Comparison of ENCODE assay signal across 24 cellular contexts in the genomic region with DNA sequence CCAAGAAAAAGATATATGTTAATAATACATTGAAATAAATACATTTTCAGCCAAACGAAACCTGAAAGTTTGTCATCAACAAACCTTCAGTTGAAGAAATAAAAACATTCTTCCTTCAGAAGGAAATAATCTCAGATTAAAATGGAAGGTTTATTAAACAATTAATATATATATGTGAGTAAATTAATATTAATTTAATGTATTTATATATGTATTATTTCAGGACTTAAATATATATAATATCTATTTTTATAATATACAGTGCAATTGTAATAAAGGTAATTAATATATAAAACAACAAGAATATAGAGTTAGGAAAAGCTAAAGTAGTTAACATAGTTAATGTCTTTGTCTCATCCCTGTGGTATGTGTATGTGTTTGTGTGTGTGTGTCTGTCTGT.
"Had no signal": no experiment of that assay in that cellular context is flagged by ENCODE, and none has a peak within 500 bp of the region (broad histone marks: within the 10 kb centered on the region; RNA-seq: fewer than 3 reads in every experiment).

No MANE protein-coding gene starts in this region.

- H3K27me3 ChIP-seq: neural progenitor cell, neutrophil, right atrium auricular region, right lobe of liver, tibial nerve, uterus had no signal

- H3K9me3 Mint-ChIP-seq: mesothelial cell of epicardium, nephron progenitor cell, neural progenitor cell, type B pancreatic cell had no signal

- H3K4me2 ChIP-seq: neural progenitor cell, smooth muscle cell had no signal

- H3K36me3 ChIP-seq: left ventricle myocardium inferior, neural progenitor cell, neutrophil, right atrium auricular region, right lobe of liver, tibial nerve, uterus had no signal

- H3K36me3 Mint-ChIP-seq: mesothelial cell of epicardium; naive B cell; natural killer cell; neural progenitor cell; stimulated activated memory B cell treated with anti-CD40 and anti-IgM and Interleukin-4, amounts not matched to agents 10 μg/mL and 1 μg/mL and 100 μg/mL, for 72 hours; type B pancreatic cell had no signal

- H3K27me3 Mint-ChIP-seq: naive B cell; progenitor cell of endocrine pancreas; stimulated activated memory B cell treated with anti-CD40 and anti-IgM and Interleukin-4, amounts not matched to agents 10 μg/mL and 1 μg/mL and 100 μg/mL, for 72 hours; stimulated activated naive CD8-positive, alpha-beta T cell treated with anti-CD3 and anti-CD28 coated beads, Interleukin-15, amount 100 ng/mL, for 72 hours; type B pancreatic cell had no signal

- H3K9me3 ChIP-seq: left ventricle myocardium inferior, neutrophil, right atrium auricular region, right lobe of liver, tibial nerve, uterus had no signal

- H3K4me3 Mint-ChIP-seq: mesothelial cell of epicardium; naive B cell; natural killer cell; nephron progenitor cell; neural progenitor cell; stimulated activated memory B cell treated with anti-CD40 and anti-IgM and Interleukin-4, amounts not matched to agents 10 μg/mL and 1 μg/mL and 100 μg/mL, for 72 hours; stimulated activated naive CD8-positive, alpha-beta T cell treated with anti-CD3 and anti-CD28 coated beads, Interleukin-15, amount 100 ng/mL, for 72 hours; type B pancreatic cell had no signal

- H3K4me1 ChIP-seq: left ventricle myocardium inferior, neural progenitor cell, right atrium auricular region, right lobe of liver, tibial nerve, uterus had no signal

- H3K27ac ChIP-seq: left ventricle myocardium inferior, neural progenitor cell, neutrophil, right atrium auricular region, right lobe of liver, tibial nerve, uterus had no signal

- H3K27ac Mint-ChIP-seq: mesothelial cell of epicardium; naive B cell; natural killer cell; nephron progenitor cell; neural progenitor cell; progenitor cell of endocrine pancreas; stimulated activated memory B cell treated with anti-CD40 and anti-IgM and Interleukin-4, amounts not matched to agents 10 μg/mL and 1 μg/mL and 100 μg/mL, for 72 hours; stimulated activated naive CD8-positive, alpha-beta T cell treated with anti-CD3 and anti-CD28 coated beads, Interleukin-15, amount 100 ng/mL, for 72 hours; type B pancreatic cell had no signal

- H2AFZ ChIP-seq: neural progenitor cell had no signal

- H3K4me1 Mint-ChIP-seq: mesothelial cell of epicardium; naive B cell; natural killer cell; nephron progenitor cell; neural progenitor cell; stimulated activated memory B cell treated with anti-CD40 and anti-IgM and Interleukin-4, amounts not matched to agents 10 μg/mL and 1 μg/mL and 100 μg/mL, for 72 hours; stimulated activated naive CD8-positive, alpha-beta T cell treated with anti-CD3 and anti-CD28 coated beads, Interleukin-15, amount 100 ng/mL, for 72 hours had no signal

- ATAC-seq: natural killer cell; right lobe of liver; stimulated activated memory B cell treated with anti-CD40 and anti-IgM and Interleukin-4, amounts not matched to agents 10 μg/mL and 1 μg/mL and 100 μg/mL, for 72 hours; stimulated activated naive CD8-positive, alpha-beta T cell treated with anti-CD3 and anti-CD28 coated beads, Interleukin-15, amount 100 ng/mL, for 72 hours had no signal

- DNase-seq: left ventricle myocardium inferior; naive B cell; natural killer cell; nephron progenitor cell; occipital lobe; right lobe of liver; stimulated activated CD4-positive, alpha-beta T cell treated with anti-CD3 and anti-CD28 coated beads, Interleukin-1b, Interleukin-23, amount 100 ng/mL, for 48 hours; stimulated activated CD4-positive, alpha-beta T cell treated with anti-CD3 and anti-CD28 coated beads, Interleukin-2, amount 100 ng/mL, for 48 hours; stimulated activated CD4-positive, alpha-beta T cell treated with anti-CD3 and anti-CD28 coated beads, Interleukin-4, amount 100 ng/mL, for 4 hours; stimulated activated CD8-positive, alpha-beta memory T cell treated with anti-CD3 and anti-CD28 coated beads, Interleukin-4, amount 100 ng/mL, for 48 hours; stimulated activated naive CD4-positive, alpha-beta T cell treated with Interleukin-2 at 50 U/mL for 16 hours; stimulated activated naive CD8-positive, alpha-beta T cell treated with anti-CD3 and anti-CD28 coated beads, Interleukin-15, amount 100 ng/mL, for 72 hours; substantia nigra; uterus had no signal

- H3K4me3 ChIP-seq: left ventricle myocardium inferior, lung, neural progenitor cell, right atrium auricular region, right lobe of liver, smooth muscle cell, tibial nerve, uterus had no signal
